1 cellular context compared by ENCODE assay signal in the genomic region with DNA sequence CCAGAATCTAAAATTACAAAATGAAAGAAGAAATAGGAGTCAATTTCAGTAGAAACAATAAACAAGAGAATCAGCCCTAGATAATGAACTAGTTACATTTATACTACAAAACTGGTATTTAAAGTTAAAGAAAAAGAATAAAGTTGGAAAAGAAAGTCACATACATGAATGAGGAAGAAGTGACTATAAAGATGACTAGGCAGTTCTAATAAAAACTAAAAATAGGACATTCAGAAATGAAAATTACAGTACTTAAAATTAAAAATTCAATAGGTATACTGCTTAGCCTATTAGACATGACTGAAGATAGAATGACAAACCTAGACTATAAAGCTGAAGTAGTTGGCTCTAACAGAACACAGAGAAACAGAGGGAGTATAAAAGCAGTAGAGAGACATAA.
TF ChIP-seq lines count a peak whose summit lies in the region.

No MANE protein-coding gene starts in this region.

TF ChIP-seq in SK-N-SH, 30 proteins besides CTCF, POLR2A, EP300 and RAD21 (continued from another document):
- TF ChIP-seq, protein P1, sequence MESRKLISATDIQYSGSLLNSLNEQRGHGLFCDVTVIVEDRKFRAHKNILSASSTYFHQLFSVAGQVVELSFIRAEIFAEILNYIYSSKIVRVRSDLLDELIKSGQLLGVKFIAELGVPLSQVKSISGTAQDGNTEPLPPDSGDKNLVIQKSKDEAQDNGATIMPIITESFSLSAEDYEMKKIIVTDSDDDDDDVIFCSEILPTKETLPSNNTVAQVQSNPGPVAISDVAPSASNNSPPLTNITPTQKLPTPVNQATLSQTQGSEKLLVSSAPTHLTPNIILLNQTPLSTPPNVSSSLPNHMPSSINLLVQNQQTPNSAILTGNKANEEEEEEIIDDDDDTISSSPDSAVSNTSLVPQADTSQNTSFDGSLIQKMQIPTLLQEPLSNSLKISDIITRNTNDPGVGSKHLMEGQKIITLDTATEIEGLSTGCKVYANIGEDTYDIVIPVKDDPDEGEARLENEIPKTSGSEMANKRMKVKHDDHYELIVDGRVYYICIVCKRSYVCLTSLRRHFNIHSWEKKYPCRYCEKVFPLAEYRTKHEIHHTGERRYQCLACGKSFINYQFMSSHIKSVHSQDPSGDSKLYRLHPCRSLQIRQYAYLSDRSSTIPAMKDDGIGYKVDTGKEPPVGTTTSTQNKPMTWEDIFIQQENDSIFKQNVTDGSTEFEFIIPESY (IDR thresholded peaks at IDR 0.05; ENCODE audit: borderline replicate concordance, low read depth) = no peak
- TF ChIP-seq GATA2 (CRISPR knock-in tag; IDR thresholded peaks at IDR 0.05) (no peak), RXRA (IDR thresholded peaks at IDR 0.05; ENCODE audit: borderline replicate concordance, low read depth) (no peak), POLR2AphosphoS5 (IDR thresholded peaks at IDR 0.05; ENCODE audit: low read depth, low read length) (no peak), GABPA (IDR thresholded peaks at IDR 0.05; ENCODE audit: low read depth) (no peak), RCOR1 (IDR thresholded peaks at IDR 0.05; ENCODE audit: low read length) (no peak), MEF2A (IDR thresholded peaks at IDR 0.05; ENCODE audit: borderline replicate concordance, low read depth) (no peak)
- TF ChIP-seq, protein P2, sequence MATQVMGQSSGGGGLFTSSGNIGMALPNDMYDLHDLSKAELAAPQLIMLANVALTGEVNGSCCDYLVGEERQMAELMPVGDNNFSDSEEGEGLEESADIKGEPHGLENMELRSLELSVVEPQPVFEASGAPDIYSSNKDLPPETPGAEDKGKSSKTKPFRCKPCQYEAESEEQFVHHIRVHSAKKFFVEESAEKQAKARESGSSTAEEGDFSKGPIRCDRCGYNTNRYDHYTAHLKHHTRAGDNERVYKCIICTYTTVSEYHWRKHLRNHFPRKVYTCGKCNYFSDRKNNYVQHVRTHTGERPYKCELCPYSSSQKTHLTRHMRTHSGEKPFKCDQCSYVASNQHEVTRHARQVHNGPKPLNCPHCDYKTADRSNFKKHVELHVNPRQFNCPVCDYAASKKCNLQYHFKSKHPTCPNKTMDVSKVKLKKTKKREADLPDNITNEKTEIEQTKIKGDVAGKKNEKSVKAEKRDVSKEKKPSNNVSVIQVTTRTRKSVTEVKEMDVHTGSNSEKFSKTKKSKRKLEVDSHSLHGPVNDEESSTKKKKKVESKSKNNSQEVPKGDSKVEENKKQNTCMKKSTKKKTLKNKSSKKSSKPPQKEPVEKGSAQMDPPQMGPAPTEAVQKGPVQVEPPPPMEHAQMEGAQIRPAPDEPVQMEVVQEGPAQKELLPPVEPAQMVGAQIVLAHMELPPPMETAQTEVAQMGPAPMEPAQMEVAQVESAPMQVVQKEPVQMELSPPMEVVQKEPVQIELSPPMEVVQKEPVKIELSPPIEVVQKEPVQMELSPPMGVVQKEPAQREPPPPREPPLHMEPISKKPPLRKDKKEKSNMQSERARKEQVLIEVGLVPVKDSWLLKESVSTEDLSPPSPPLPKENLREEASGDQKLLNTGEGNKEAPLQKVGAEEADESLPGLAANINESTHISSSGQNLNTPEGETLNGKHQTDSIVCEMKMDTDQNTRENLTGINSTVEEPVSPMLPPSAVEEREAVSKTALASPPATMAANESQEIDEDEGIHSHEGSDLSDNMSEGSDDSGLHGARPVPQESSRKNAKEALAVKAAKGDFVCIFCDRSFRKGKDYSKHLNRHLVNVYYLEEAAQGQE (IDR thresholded peaks at IDR 0.05; ENCODE audit: low read depth, low read length) = no peak
